In genomic region chr10:72026251-72026650, GRCh38 we compare ENCODE assay signal across 12 cellular contexts.
"Had no signal": no experiment of that assay in that cellular context is flagged by ENCODE, and none has a peak within 500 bp of the region (broad histone marks: within the 10 kb centered on the region; RNA-seq: fewer than 3 reads in every experiment).

No MANE protein-coding gene starts in this region.

- H3K27ac ChIP-seq: esophagus muscularis mucosa, heart left ventricle, upper lobe of right lung had no signal

- H3K9me3 ChIP-seq: esophagus muscularis mucosa, heart left ventricle, upper lobe of right lung had no signal

- H3K27me3 ChIP-seq: esophagus muscularis mucosa, heart left ventricle, upper lobe of right lung had no signal

- ATAC-seq: stimulated activated memory B cell treated with anti-CD40 and anti-IgM and Interleukin-4, amounts not matched to agents 10 μg/mL and 1 μg/mL and 100 μg/mL, for 72 hours; T-cell had no signal

- DNase-seq: activated CD4-positive, alpha-beta memory T cell treated with anti-CD3 and anti-CD28 coated beads for 36 hours; activated gamma-delta T cell; activated naive CD8-positive, alpha-beta T cell treated with anti-CD3 and anti-CD28 coated beads for 36 hours; activated T-cell treated with anti-CD3 and anti-CD28 coated beads, Interleukin-2, amount 50 U/mL, for 48 hours; anterior cingulate cortex; mesenchymal stem cell; T-cell; T1000; upper lobe of right lung had no signal

- H3K4me3 ChIP-seq: esophagus muscularis mucosa, heart left ventricle, upper lobe of right lung had no signal

- H3K36me3 ChIP-seq: esophagus muscularis mucosa, heart left ventricle, upper lobe of right lung had no signal
